In the genomic region with DNA sequence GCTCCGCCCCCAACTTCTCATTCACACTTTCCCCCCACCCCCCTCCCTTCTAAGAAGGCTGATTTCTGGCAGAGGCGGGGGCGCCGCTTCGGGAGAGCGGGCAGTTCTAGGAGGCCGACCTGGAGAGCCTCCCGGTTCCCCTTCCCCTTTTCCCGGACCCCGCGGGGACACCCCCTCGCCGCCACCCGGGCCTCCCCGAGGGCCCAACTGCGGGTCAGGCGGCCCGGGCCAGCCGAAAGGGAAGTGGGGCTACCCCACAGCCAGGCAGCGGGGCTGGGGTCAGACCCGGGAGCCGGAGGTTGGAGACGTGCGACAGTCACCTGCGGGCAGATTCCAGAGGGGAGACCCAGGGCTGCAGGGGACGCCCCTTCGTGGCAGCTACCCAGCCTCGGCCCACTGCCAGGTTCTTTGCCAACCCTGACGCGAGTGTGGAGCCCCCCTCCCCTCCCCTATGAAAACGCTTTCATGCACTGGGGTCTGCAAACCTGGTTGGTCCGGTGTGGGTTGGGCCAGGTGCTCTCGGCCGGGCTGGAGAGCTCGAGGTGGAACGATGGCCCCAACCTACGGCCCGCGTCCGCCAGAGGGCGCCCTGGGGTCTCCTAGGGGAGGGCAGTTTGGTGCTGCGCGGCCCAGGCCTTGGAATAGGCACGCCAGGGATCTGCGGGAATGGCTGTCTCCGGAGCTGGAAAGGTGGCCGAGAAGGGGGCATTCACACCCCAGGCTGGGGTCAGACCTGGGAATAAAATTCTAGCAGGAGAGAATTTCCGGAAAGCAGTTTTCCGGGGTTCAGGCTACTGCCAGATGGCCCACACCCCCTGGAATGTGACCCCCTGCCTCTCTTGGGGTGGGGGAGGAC, we compare ENCODE assay signal across 8 cellular contexts. TPM values are rescaled to one million over a fixed set of nuclear protein-coding genes. Genes with fewer than 3 reads are reported as not detected.
DNase-seq lines count a peak whose midpoint lies in the region; ATAC-seq and TF ChIP-seq lines count a peak whose summit lies in the region.

No MANE protein-coding gene starts in this region.

- DNase-seq in LNCaP clone FGC (ENCODE audit: low read depth), result no peak
- peak; percentile 93 for DNase-seq in RWPE2 (ENCODE audit: low spot score)
- DNase-seq in activated effector memory CD4-positive, alpha-beta T cell treated with Interleukin-2 at 50 U/mL for 16 hours, result peak; percentile 82
- peak; percentile 82 for DNase-seq in fibroblast of the aortic adventitia (ENCODE audit: low read depth)
- peak; percentile 86 for DNase-seq in stimulated activated naive CD4-positive, alpha-beta T cell treated with Interleukin-2 at 50 U/mL for 16 hours (lab: John Stamatoyannopoulos, UW)

- ATAC-seq in GM21528 (IDR thresholded peaks at IDR 0.05; ENCODE audit: low FRiP score, unreplicated experiment) (peak; percentile 31), RWPE2 (ENCODE audit: low read depth) (peak; percentile 69)

- H3K4me3 ChIP-seq in LNCaP clone FGC (ENCODE audit: low read depth, low read length) (peak overlapping the region; percentile 36), RWPE2 (ENCODE audit: severe bottlenecking) (peak overlapping the region; percentile 83), fibroblast of the aortic adventitia (ENCODE audit: low read depth, low read length) (peak overlapping the region; percentile 61)

- H3K4me1 ChIP-seq in RWPE2 (ENCODE audit: insufficient read depth, poor library complexity, severe bottlenecking), result peaks cover 27% of the 10 kb centered on the region

- no peaks in the 10 kb centered on the region for H3K9me3 Mint-ChIP-seq in nephron

- TF ChIP-seq CTCF in C4-2B (conservative IDR thresholded peaks at IDR 0.05) (peak; percentile 97), LNCaP clone FGC (IDR thresholded peaks at IDR 0.05; ENCODE audit: control insufficient read depth, extremely low read depth, insufficient read depth) (peak; percentile 97), RWPE2 (IDR thresholded peaks at IDR 0.05; ENCODE audit: poor library complexity, severe bottlenecking) (peak; percentile 97), fibroblast of the aortic adventitia (IDR thresholded peaks at IDR 0.05; ENCODE audit: insufficient read depth, low read length) (peak; percentile 92), nephron (IDR thresholded peaks at IDR 0.05; ENCODE audit: unreplicated experiment in 3 of 3) (peak; percentile 84 to 92 (median 90))

- H3K4me1 Mint-ChIP-seq in nephron, result peaks cover 43% of the 10 kb centered on the region

- H3K36me3 Mint-ChIP-seq in nephron (ENCODE audit: low read depth), result peaks cover 12% of the 10 kb centered on the region

- no peaks in the 10 kb centered on the region for H3K27me3 ChIP-seq in RWPE2 (ENCODE audit: insufficient read depth, poor library complexity, severe bottlenecking)

- peak overlapping the region; percentile 81 to 85 (median 83) for H3K4me3 Mint-ChIP-seq in nephron

- peak overlapping the region; percentile 50 to 83 (median 72) for H3K27ac Mint-ChIP-seq in nephron

- peaks cover 22% of the 10 kb centered on the region for H3K36me3 ChIP-seq in RWPE2 (ENCODE audit: low read depth)

- H3K27me3 Mint-ChIP-seq in nephron (ENCODE audit: low read depth), result peaks cover 26% of the 10 kb centered on the region

- 0 out of 2 replicates have a peak overlapping the region, but pooled peaks have one; percentile 5 for H3K27ac ChIP-seq in C4-2B
- H3K27ac ChIP-seq in RWPE2 (ENCODE audit: poor library complexity, severe bottlenecking), result peak overlapping the region; percentile 60

- no peaks in the 10 kb centered on the region for H3K9me3 ChIP-seq in RWPE2 (ENCODE audit: severe bottlenecking)

RNA-seq across cellular contexts. Expression of a gene that starts 0.7 kb away (rescaled TPM):
- total RNA-seq in fibroblast of the aortic adventitia (ENCODE audit: low replicate concordance), result 26.0 and 50.6 TPM in 2 replicates

RNA-seq across cellular contexts. Expression of a gene that starts 17.9 kb away (rescaled TPM):
- 13.9 and 40.2 TPM in 2 replicates for total RNA-seq in fibroblast of the aortic adventitia (ENCODE audit: low replicate concordance)
